Comparison of ENCODE assay signal across 8 cellular contexts in genomic region chr13:79481685-79482052, GRCh38. TPM values are rescaled to one million over a fixed set of nuclear protein-coding genes. Genes with fewer than 3 reads are reported as not detected.
DNase-seq lines count a peak whose midpoint lies in the region; TF ChIP-seq lines count a peak whose summit lies in the region.

No MANE protein-coding gene starts in this region.

- no peak for DNase-seq in AG04450 (ENCODE audit: low read depth, low spot score)
- DNase-seq in GM20000 (ENCODE audit: low spot score), result peak; percentile 25
- peak; percentile 71 for DNase-seq in HT-29 (ENCODE audit: low spot score)
- peak; percentile 91 for DNase-seq in activated CD4-positive, alpha-beta memory T cell treated with anti-CD3 and anti-CD28 coated beads for 36 hours
- DNase-seq in epithelial cell of esophagus (ENCODE audit: low read depth), result peak; percentile 82
- no peak for DNase-seq in tibial artery
- DNase-seq in NCI-H446 treated with DMSO at 0.1 percent for 48 hours (lab: John Stamatoyannopoulos, UW), result no peak

- H3K9me3 ChIP-seq in AG04450 (ENCODE audit: control insufficient read depth, insufficient read depth, low read length), result no peaks in the 10 kb centered on the region
- no peaks in the 10 kb centered on the region for H3K9me3 ChIP-seq in neutrophil
- H3K9me3 ChIP-seq in tibial artery, result no peaks in the 10 kb centered on the region

- H3K36me3 Mint-ChIP-seq in activated CD4-positive, alpha-beta memory T cell treated with anti-CD3 and anti-CD28 coated beads for 36 hours, result peaks cover 22% of the 10 kb centered on the region

- no peaks in the 10 kb centered on the region for H3K27me3 Mint-ChIP-seq in activated CD4-positive, alpha-beta memory T cell treated with anti-CD3 and anti-CD28 coated beads for 36 hours

- CTCF ChIA-PET in AG04450 (lab: Charles Lee), result interaction anchor here (0.6 to 5.2 kb wide), 5 partner anchors 11 to 127 kb away, joined by 3 to 58 read pairs (median 4); no protein-coding TSS in a partner anchor
- CTCF ChIA-PET in activated CD4-positive, alpha-beta memory T cell treated with anti-CD3 and anti-CD28 coated beads for 36 hours (lab: Charles Lee), result interaction anchor here (0.6 to 4.3 kb wide), 13 partner anchors 14 to 89 kb away, joined by 3 to 29 read pairs (median 3); no protein-coding TSS in a partner anchor

- intact Hi-C loops in activated CD4-positive, alpha-beta memory T cell treated with anti-CD3 and anti-CD28 coated beads for 36 hours (cut with micrococcal nuclease), result loop anchor here (1.0 to 2.0 kb wide), 8 partner anchors 11 to 88 kb away; partner anchors contain the start of gene RBM26
- intact Hi-C loops in tibial artery (cut with DNase I; ENCODE audit: low total_unique reads), result loop anchor here (5.0 kb wide), 1 partner anchor 51 kb away; no protein-coding TSS in a partner anchor

- H3K4me1 ChIP-seq in neutrophil (ENCODE audit: control insufficient read depth in 1 of 2, insufficient read depth in 1 of 2, low read depth in 1 of 2, low read length in 1 of 2) (peaks cover 13 to 26% of the 10 kb centered on the region in 2 experiments), tibial artery (peaks cover 3 to 11% (median 9%) of the 10 kb centered on the region in 4 donors)

- peak overlapping the region; percentile 98 for H3K27ac Mint-ChIP-seq in activated CD4-positive, alpha-beta memory T cell treated with anti-CD3 and anti-CD28 coated beads for 36 hours

- H3K4me3 Mint-ChIP-seq in activated CD4-positive, alpha-beta memory T cell treated with anti-CD3 and anti-CD28 coated beads for 36 hours, result peak overlapping the region; percentile 90

- POLR2A ChIA-PET in AG04450 (lab: Yijun Ruan, JAX), result interaction anchor here (0.8 to 1.3 kb wide), 3 partner anchors 11 to 878 kb away, joined by 3 to 6 read pairs (median 3); no protein-coding TSS in a partner anchor
- POLR2A ChIA-PET in activated CD4-positive, alpha-beta memory T cell treated with anti-CD3 and anti-CD28 coated beads for 36 hours (lab: Charles Lee), result interaction anchor here (0.7 to 6.7 kb wide), 17 partner anchors 9 to 79 kb away, joined by 3 to 114 read pairs (median 4); partner anchors contain the start of gene RBM26

- H3K4me3 ChIP-seq in AG04450 (ENCODE audit: low read depth, low read length), result peak overlapping the region; percentile 85
- H3K4me3 ChIP-seq in epithelial cell of esophagus (ENCODE audit: low read length), result peak overlapping the region; percentile 93
- H3K4me3 ChIP-seq in neutrophil (ENCODE audit: low read depth in 1 of 2, low read length in 1 of 2), result peak overlapping the region; percentile 55 to 56
- H3K4me3 ChIP-seq in tibial artery, result peak overlapping the region; percentile 67 to 75

- H3K9me3 Mint-ChIP-seq in activated CD4-positive, alpha-beta memory T cell treated with anti-CD3 and anti-CD28 coated beads for 36 hours, result no peaks in the 10 kb centered on the region

- no peaks in the 10 kb centered on the region for H3K36me3 ChIP-seq in neutrophil
- H3K36me3 ChIP-seq in tibial artery, result no peaks in the 10 kb centered on the region

- H3K27me3 ChIP-seq in AG04450 (ENCODE audit: control insufficient read depth, insufficient read depth, low read length), result no peaks in the 10 kb centered on the region
- peaks cover 100% of the 10 kb centered on the region for H3K27me3 ChIP-seq in neutrophil
- no peaks in the 10 kb centered on the region for H3K27me3 ChIP-seq in tibial artery

- H3K4me1 Mint-ChIP-seq in activated CD4-positive, alpha-beta memory T cell treated with anti-CD3 and anti-CD28 coated beads for 36 hours (ENCODE audit: low read depth), result peaks cover 61% of the 10 kb centered on the region

- H3K27ac ChIP-seq in AG04450 (ENCODE audit: low read depth, low read length), result peak overlapping the region; percentile 31
- H3K27ac ChIP-seq in neutrophil, result no peak overlapping the region
- H3K27ac ChIP-seq in tibial artery, result peak overlapping the region; percentile 63 to 67

- no peak for TF ChIP-seq CTCF in AG04450 (IDR thresholded peaks at IDR 0.05; ENCODE audit: low read depth, low read length)
- no peak for TF ChIP-seq CTCF in GM20000 (IDR thresholded peaks at IDR 0.05; ENCODE audit: extremely low read depth, missing control alignments)
- no peak for TF ChIP-seq CTCF in epithelial cell of esophagus (IDR thresholded peaks at IDR 0.05; ENCODE audit: insufficient read depth, low read depth, low read length, missing control alignments)
- no peak for TF ChIP-seq CTCF in neutrophil (IDR thresholded peaks at IDR 0.05)
- TF ChIP-seq CTCF in tibial artery (IDR thresholded peaks at IDR 0.05), result no peak

RNA-seq across cellular contexts. Expression of gene NDFIP2, which starts 0.7 kb away (rescaled TPM):
- polyA plus RNA-seq in AG04450 (2011; rRNA removed), result 32.5 and 33.0 TPM in 2 replicates
- 36.7 and 37.1 TPM in 2 replicates for polyA minus RNA-seq in AG04450 (2011; rRNA and poly(A)+ RNA removed)
- total RNA-seq in HT-29 (2014; rRNA removed; shearing (Covaris generic)), result 26.9 and 29.2 TPM in 2 replicates
- total RNA-seq in activated CD4-positive, alpha-beta memory T cell treated with anti-CD3 and anti-CD28 coated beads for 36 hours, result 100 to 1,000 TPM; 175 to 178 TPM

Comparison
In these comparisons a context has a peak if more than half of its experiments do, and no peak if none do; other contexts are left out.
1. DNase-seq: peak in GM20000 (single experiment), HT-29 (single experiment), activated CD4-positive, alpha-beta memory T cell treated with anti-CD3 and anti-CD28 coated beads for 36 hours (single experiment) and epithelial cell of esophagus (single experiment); none in AG04450 (single experiment), tibial artery (0 of 2) and NCI-H446 treated with DMSO at 0.1 percent for 48 hours (single experiment).
2. Peak in every context shown above with its lines, with median percentiles within 50 percentile points of each other: H3K4me3 ChIP-seq.